Comparison of ENCODE assay signal across 1 cellular context in the genomic region with DNA sequence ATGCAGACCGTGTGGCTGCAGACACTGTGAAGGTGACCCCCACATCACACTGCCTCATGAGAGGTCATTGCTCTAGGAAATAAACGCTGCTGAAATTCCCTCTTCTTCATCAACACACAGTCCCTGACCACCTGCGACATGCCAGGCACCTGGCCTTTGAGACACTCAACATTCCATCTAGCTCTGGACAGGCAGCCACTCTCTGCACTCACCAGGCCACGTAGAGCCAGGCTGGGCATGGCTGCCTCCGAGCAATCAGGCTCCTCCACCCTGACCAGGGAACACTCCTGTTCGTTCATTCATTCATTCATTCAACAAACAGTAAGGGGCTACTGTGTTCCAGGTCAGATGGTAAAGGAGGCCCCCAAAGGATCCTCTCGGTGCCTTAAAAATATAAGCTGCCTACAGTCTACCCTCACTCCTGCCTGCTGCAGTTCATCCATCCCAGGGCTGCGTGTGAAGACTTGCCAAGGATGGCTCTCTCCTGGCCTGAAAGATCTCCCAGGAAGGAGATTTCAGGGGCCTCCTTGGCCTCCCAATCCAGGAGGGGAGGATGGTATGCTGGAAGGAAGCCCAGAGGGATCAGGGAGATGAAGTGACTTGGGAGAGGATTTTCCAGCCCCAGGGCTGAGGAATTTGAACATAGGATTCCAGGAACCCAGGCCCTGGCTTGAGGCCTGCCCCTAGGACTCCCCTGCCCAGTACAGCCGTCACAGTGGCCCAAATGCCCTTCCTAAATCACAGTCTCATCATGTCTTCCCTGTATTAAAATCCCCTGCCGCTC.
TF ChIP-seq lines count a peak whose summit lies in the region.

No MANE protein-coding gene starts in this region.

TF ChIP-seq in SK-N-SH, 30 proteins besides CTCF, POLR2A, EP300 and RAD21 (continued from another document):
- TF ChIP-seq, protein P1, sequence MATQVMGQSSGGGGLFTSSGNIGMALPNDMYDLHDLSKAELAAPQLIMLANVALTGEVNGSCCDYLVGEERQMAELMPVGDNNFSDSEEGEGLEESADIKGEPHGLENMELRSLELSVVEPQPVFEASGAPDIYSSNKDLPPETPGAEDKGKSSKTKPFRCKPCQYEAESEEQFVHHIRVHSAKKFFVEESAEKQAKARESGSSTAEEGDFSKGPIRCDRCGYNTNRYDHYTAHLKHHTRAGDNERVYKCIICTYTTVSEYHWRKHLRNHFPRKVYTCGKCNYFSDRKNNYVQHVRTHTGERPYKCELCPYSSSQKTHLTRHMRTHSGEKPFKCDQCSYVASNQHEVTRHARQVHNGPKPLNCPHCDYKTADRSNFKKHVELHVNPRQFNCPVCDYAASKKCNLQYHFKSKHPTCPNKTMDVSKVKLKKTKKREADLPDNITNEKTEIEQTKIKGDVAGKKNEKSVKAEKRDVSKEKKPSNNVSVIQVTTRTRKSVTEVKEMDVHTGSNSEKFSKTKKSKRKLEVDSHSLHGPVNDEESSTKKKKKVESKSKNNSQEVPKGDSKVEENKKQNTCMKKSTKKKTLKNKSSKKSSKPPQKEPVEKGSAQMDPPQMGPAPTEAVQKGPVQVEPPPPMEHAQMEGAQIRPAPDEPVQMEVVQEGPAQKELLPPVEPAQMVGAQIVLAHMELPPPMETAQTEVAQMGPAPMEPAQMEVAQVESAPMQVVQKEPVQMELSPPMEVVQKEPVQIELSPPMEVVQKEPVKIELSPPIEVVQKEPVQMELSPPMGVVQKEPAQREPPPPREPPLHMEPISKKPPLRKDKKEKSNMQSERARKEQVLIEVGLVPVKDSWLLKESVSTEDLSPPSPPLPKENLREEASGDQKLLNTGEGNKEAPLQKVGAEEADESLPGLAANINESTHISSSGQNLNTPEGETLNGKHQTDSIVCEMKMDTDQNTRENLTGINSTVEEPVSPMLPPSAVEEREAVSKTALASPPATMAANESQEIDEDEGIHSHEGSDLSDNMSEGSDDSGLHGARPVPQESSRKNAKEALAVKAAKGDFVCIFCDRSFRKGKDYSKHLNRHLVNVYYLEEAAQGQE (IDR thresholded peaks at IDR 0.05; ENCODE audit: low read depth, low read length), result 0 out of 2 replicates have a peak, but pooled peaks have one; percentile 15
